28 cellular contexts compared by ENCODE assay signal in genomic region chr4:158534727-158535126, GRCh38. TPM values are rescaled to one million over a fixed set of nuclear protein-coding genes. Genes with fewer than 3 reads are reported as not detected.
DNase-seq lines count a peak whose midpoint lies in the region; TF ChIP-seq lines count a peak whose summit lies in the region.
"Had no signal": no experiment of that assay in that cellular context is flagged by ENCODE, and none has a peak within 500 bp of the region (broad histone marks: within the 10 kb centered on the region; RNA-seq: fewer than 3 reads in every experiment).

No MANE protein-coding gene starts in this region.

- DNase-seq in activated naive CD8-positive, alpha-beta T cell treated with anti-CD3 and anti-CD28 coated beads for 36 hours, result no peak
- DNase-seq in epithelial cell of prostate (ENCODE audit: low read depth, low spot score) (no peak), type B pancreatic cell (ENCODE audit: extremely low spot score, unreplicated experiment) (no peak), EL (no peak)
- DNase-seq in stimulated activated CD4-positive, alpha-beta T cell treated with anti-CD3 and anti-CD28 coated beads, Interleukin-4, amount 100 ng/mL, for 1 hour, result no peak
- no peak for DNase-seq in activated T-cell treated with anti-CD3 and anti-CD28 coated beads, Interleukin-2, amount 50 U/mL, for 1 hour
- DNase-seq: activated B cell treated with CpG ODN at 0.5 μM for 24 hours; activated CD4-positive, alpha-beta T cell treated with anti-CD3 and anti-CD28 coated beads, Interleukin-2, amount 50 U/mL, for 4 hours; CD8-positive, alpha-beta memory T cell; cerebellar nuclear complex; GF-D8; immature natural killer cell; left lung; naive thymus-derived CD4-positive, alpha-beta T cell; NCI-H1092; NCI-H2029; NCI-H345; NCI-H82; occipital lobe; Right ventricle myocardium superior; spleen; stimulated activated naive B cell treated with anti-CD40 and anti-IgM and Interleukin-4, amounts not matched to agents 10 μg/mL and 1 μg/mL and 100 μg/mL, for 72 hours; T1000 had no signal

- no peak overlapping the region; the same call in 1 of the 2 replicates for H3K4me2 ChIP-seq in KMS-11
- H3K4me2 ChIP-seq: hepatocyte had no signal

- TF ChIP-seq CTCF in KMS-11 (conservative IDR thresholded peaks at IDR 0.05; ENCODE audit: low read depth, low read length) (no peak), type B pancreatic cell (conservative IDR thresholded peaks at IDR 0.05) (no peak)

- H3K4me1 Mint-ChIP-seq in activated naive CD8-positive, alpha-beta T cell treated with anti-CD3 and anti-CD28 coated beads for 36 hours, result peaks cover 4% of the 10 kb centered on the region
- H3K4me1 Mint-ChIP-seq in type B pancreatic cell (ENCODE audit: unreplicated experiment), result peaks cover 6% of the 10 kb centered on the region
- H3K4me1 Mint-ChIP-seq: activated B cell treated with CpG ODN at 0.5 μM for 24 hours, immature natural killer cell had no signal

- H4K20me1 ChIP-seq in KMS-11 (ENCODE audit: insufficient read depth), result no peaks in the 10 kb centered on the region

- H3K4me3 ChIP-seq in KMS-11 (IDR thresholded peaks at IDR 0.05; ENCODE audit: insufficient read depth, low read depth, low read length), result no peak overlapping the region
- H3K4me3 ChIP-seq: hepatocyte, left lung, spleen had no signal

- no peaks in the 10 kb centered on the region for H3K36me3 Mint-ChIP-seq in activated naive CD8-positive, alpha-beta T cell treated with anti-CD3 and anti-CD28 coated beads for 36 hours
- H3K36me3 Mint-ChIP-seq in type B pancreatic cell, result no peaks in the 10 kb centered on the region
- H3K36me3 Mint-ChIP-seq: activated naive CD4-positive, alpha-beta T cell treated with anti-CD3 and anti-CD28 coated beads, Interleukin-2, amount 50 U/mL, for 72 hours; CD8-positive, alpha-beta memory T cell; immature natural killer cell; naive thymus-derived CD4-positive, alpha-beta T cell; stimulated activated naive B cell treated with anti-CD40 and anti-IgM and Interleukin-4, amounts not matched to agents 10 μg/mL and 1 μg/mL and 100 μg/mL, for 72 hours had no signal

- peak overlapping the region; percentile 70 for H2AFZ ChIP-seq in KMS-11 (ENCODE audit: low read depth)
- H2AFZ ChIP-seq: hepatocyte had no signal

- H3K36me3 ChIP-seq in KMS-11 (ENCODE audit: insufficient read depth), result no peaks in the 10 kb centered on the region
- H3K36me3 ChIP-seq: left lung, spleen had no signal

- peak overlapping the region; percentile 34 for H3K27ac Mint-ChIP-seq in activated naive CD8-positive, alpha-beta T cell treated with anti-CD3 and anti-CD28 coated beads for 36 hours
- peak overlapping the region; percentile 42 for H3K27ac Mint-ChIP-seq in type B pancreatic cell
- H3K27ac Mint-ChIP-seq: activated B cell treated with CpG ODN at 0.5 μM for 24 hours; activated T-helper 2 cell treated with anti-CD3 and anti-CD28 coated beads, Interferon-gamma antibody, Interleukin-2, Interleukin-4, amounts not matched to agents 10 μg/mL and 5 μg/mL and 100 μg/mL, durations not matched to agents 14 hours and 24 hours and 36 hours; CD8-positive, alpha-beta memory T cell; immature natural killer cell; stimulated activated naive B cell treated with anti-CD40 and anti-IgM and Interleukin-4, amounts not matched to agents 10 μg/mL and 1 μg/mL and 100 μg/mL, for 72 hours had no signal

- no peaks in the 10 kb centered on the region for H3K27me3 ChIP-seq in KMS-11 (ENCODE audit: insufficient read depth, low read depth)
- H3K27me3 ChIP-seq: hepatocyte, left lung, spleen had no signal

- H3K9me3 Mint-ChIP-seq in activated naive CD8-positive, alpha-beta T cell treated with anti-CD3 and anti-CD28 coated beads for 36 hours, result no peaks in the 10 kb centered on the region
- no peaks in the 10 kb centered on the region for H3K9me3 Mint-ChIP-seq in type B pancreatic cell
- H3K9me3 Mint-ChIP-seq: activated B cell treated with CpG ODN at 0.5 μM for 24 hours had no signal

- no peaks in the 10 kb centered on the region for H3K79me2 ChIP-seq in KMS-11 (ENCODE audit: insufficient read depth, low read depth)
- H3K79me2 ChIP-seq: hepatocyte had no signal

- H3K27ac ChIP-seq in KMS-11 (no peak overlapping the region), epithelial cell of prostate (peak overlapping the region; percentile 33)
- H3K27ac ChIP-seq: hepatocyte, left lung, spleen had no signal

- H3K9ac ChIP-seq in KMS-11, result no peak overlapping the region

- no peak overlapping the region for H3K4me3 Mint-ChIP-seq in activated naive CD8-positive, alpha-beta T cell treated with anti-CD3 and anti-CD28 coated beads for 36 hours
- no peak overlapping the region for H3K4me3 Mint-ChIP-seq in type B pancreatic cell
- H3K4me3 Mint-ChIP-seq: activated B cell treated with CpG ODN at 0.5 μM for 24 hours; immature natural killer cell; naive thymus-derived CD4-positive, alpha-beta T cell; stimulated activated naive B cell treated with anti-CD40 and anti-IgM and Interleukin-4, amounts not matched to agents 10 μg/mL and 1 μg/mL and 100 μg/mL, for 72 hours had no signal

- H3K27me3 Mint-ChIP-seq in activated naive CD8-positive, alpha-beta T cell treated with anti-CD3 and anti-CD28 coated beads for 36 hours, result peaks cover 13% of the 10 kb centered on the region
- peaks cover 3% of the 10 kb centered on the region for H3K27me3 Mint-ChIP-seq in type B pancreatic cell
- H3K27me3 Mint-ChIP-seq: activated B cell treated with CpG ODN at 0.5 μM for 24 hours had no signal

- H3K4me1 ChIP-seq in KMS-11 (ENCODE audit: low read depth, poor library complexity, severe bottlenecking), result peaks cover 12% of the 10 kb centered on the region
- H3K4me1 ChIP-seq: spleen had no signal

RNA-seq across cellular contexts. Expression of gene RXFP1, which starts 13.0 kb away (rescaled TPM):
- total RNA-seq in activated naive CD8-positive, alpha-beta T cell treated with anti-CD3 and anti-CD28 coated beads for 36 hours, result not detected
- total RNA-seq in type B pancreatic cell (ENCODE audit: low replicate concordance), result 0.07 TPM in 1 of 2 replicates, not detected in the other
- total RNA-seq: activated B cell treated with CpG ODN at 0.5 μM for 24 hours; activated naive CD4-positive, alpha-beta T cell treated with anti-CD3 and anti-CD28 coated beads, Interleukin-2, amount 50 U/mL, for 72 hours; activated T-helper 2 cell treated with anti-CD3 and anti-CD28 coated beads, Interferon-gamma antibody, Interleukin-2, Interleukin-4, amounts not matched to agents 10 μg/mL and 5 μg/mL and 100 μg/mL, durations not matched to agents 14 hours and 24 hours and 36 hours; CD8-positive, alpha-beta memory T cell; epithelial cell of proximal tubule; hepatocyte; Right ventricle myocardium superior had no signal
